Comparison of ENCODE assay signal across 28 cellular contexts in genomic region chr6:85747093-85747492, GRCh38.
DNase-seq lines count a peak whose midpoint lies in the region; ATAC-seq, FAIRE-seq and TF ChIP-seq lines count a peak whose summit lies in the region.
"Had no signal": no experiment of that assay in that cellular context is flagged by ENCODE, and none has a peak within 500 bp of the region (broad histone marks: within the 10 kb centered on the region; RNA-seq: fewer than 3 reads in every experiment).

No MANE protein-coding gene starts in this region.

- peak; percentile 14 for DNase-seq in AG04449 (ENCODE audit: low read depth, low spot score)
- DNase-seq in HS-5 (ENCODE audit: low read depth), result peak; percentile 18
- peak; percentile 24 for DNase-seq in astrocyte (ENCODE audit: low read depth)
- DNase-seq in fibroblast of the aortic adventitia (ENCODE audit: low read depth), result peak; percentile 80
- DNase-seq in SJCRH30, result no peak
- no peak for DNase-seq in NCI-H1694 (lab: John Stamatoyannopoulos, UW)
- no peak for DNase-seq in left ventricle myocardium inferior
- DNase-seq: 8988T; activated CD4-positive, alpha-beta T cell treated with anti-CD3 and anti-CD28 coated beads for 1 hour; activated CD8-positive, alpha-beta T cell treated with anti-CD3 and anti-CD28 coated beads, Interleukin-2, amount 10 ng/mL, durations not matched to agents 7 days and 5 days; activated effector memory CD4-positive, alpha-beta T cell treated with Interleukin-2 at 50 U/mL for 16 hours; activated naive CD8-positive, alpha-beta T cell treated with anti-CD3 and anti-CD28 coated beads for 36 hours; activated T-cell treated with anti-CD3 and anti-CD28 coated beads for 4 hours; DND-41; effector memory CD8-positive, alpha-beta T cell; NCI-H1436 treated with DMSO at 0.1 percent for 48 hours; NCI-H2171; NCI-H524 treated with DMSO at 0.1 percent for 48 hours had no signal

- intact Hi-C loops in left ventricle myocardium inferior (cut with micrococcal nuclease), result no loop called here

- CTCF ChIA-PET in AG04449 (lab: Yijun Ruan, JAX), result no interaction called here

- no peak overlapping the region for H2AFZ ChIP-seq in astrocyte (ENCODE audit: low read depth, low read length)
- H2AFZ ChIP-seq: GM23338 had no signal

- no peaks in the 10 kb centered on the region for H3K36me3 Mint-ChIP-seq in astrocyte (ENCODE audit: low read depth, unreplicated experiment)
- H3K36me3 Mint-ChIP-seq: activated naive CD8-positive, alpha-beta T cell treated with anti-CD3 and anti-CD28 coated beads for 36 hours; brain; type B pancreatic cell had no signal

- no peak for TF ChIP-seq CTCF in AG04449 (IDR thresholded peaks at IDR 0.05; ENCODE audit: insufficient read depth, low read length, missing control alignments)
- no peak for TF ChIP-seq CTCF in astrocyte (IDR thresholded peaks at IDR 0.05; ENCODE audit: insufficient read depth, low read depth, low read length)
- TF ChIP-seq CTCF in fibroblast of the aortic adventitia (IDR thresholded peaks at IDR 0.05; ENCODE audit: insufficient read depth, low read length), result no peak
- no peak for TF ChIP-seq CTCF in left ventricle myocardium inferior (IDR thresholded peaks at IDR 0.05; ENCODE audit: borderline replicate concordance)

- H3K4me2 ChIP-seq in astrocyte (ENCODE audit: low read length), result no peak overlapping the region
- H3K4me2 ChIP-seq: BLaER1, GM23338 had no signal

- H3K9ac ChIP-seq in astrocyte (ENCODE audit: low read length), result no peak overlapping the region
- H3K9ac ChIP-seq: BLaER1 had no signal

- H3K79me2 ChIP-seq in astrocyte (ENCODE audit: insufficient read depth, low read length), result no peaks in the 10 kb centered on the region

- no peak for ATAC-seq in GM18520 (IDR thresholded peaks at IDR 0.05; ENCODE audit: unreplicated experiment)
- ATAC-seq: activated CD8-positive, alpha-beta T cell treated with anti-CD3 and anti-CD28 coated beads, Interleukin-2, amount 10 ng/mL, durations not matched to agents 7 days and 5 days; effector memory CD8-positive, alpha-beta T cell; GM23338; K562 had no signal

- H3K4me3 ChIP-seq in AG04449 (ENCODE audit: low read depth, low read length) (no peak overlapping the region), astrocyte (ENCODE audit: insufficient read depth, low read depth, low read length) (no peak overlapping the region), fibroblast of the aortic adventitia (ENCODE audit: low read depth, low read length) (no peak overlapping the region), SJCRH30 (no peak overlapping the region), left ventricle myocardium inferior (no peak overlapping the region)
- H3K4me3 ChIP-seq: BLaER1, esophagus muscularis mucosa, GM23338, K562 had no signal

- H3K4me1 Mint-ChIP-seq in astrocyte (ENCODE audit: low read depth, unreplicated experiment), result no peaks in the 10 kb centered on the region
- H3K4me1 Mint-ChIP-seq: activated naive CD8-positive, alpha-beta T cell treated with anti-CD3 and anti-CD28 coated beads for 36 hours; brain; GM23338 had no signal

- H3K27ac Mint-ChIP-seq in astrocyte (ENCODE audit: unreplicated experiment), result no peak overlapping the region
- H3K27ac Mint-ChIP-seq: activated CD8-positive, alpha-beta T cell treated with anti-CD3 and anti-CD28 coated beads, Interleukin-2, amount 10 ng/mL, durations not matched to agents 7 days and 5 days; activated naive CD8-positive, alpha-beta T cell treated with anti-CD3 and anti-CD28 coated beads for 36 hours; brain; effector memory CD8-positive, alpha-beta T cell; GM23338; type B pancreatic cell had no signal

- no peaks in the 10 kb centered on the region for H3K27me3 Mint-ChIP-seq in astrocyte (ENCODE audit: low read depth, unreplicated experiment)
- H3K27me3 Mint-ChIP-seq: type B pancreatic cell had no signal

- no peaks in the 10 kb centered on the region for H3K36me3 ChIP-seq in astrocyte (ENCODE audit: insufficient read depth, low read length)
- no peaks in the 10 kb centered on the region for H3K36me3 ChIP-seq in SJCRH30
- no peaks in the 10 kb centered on the region for H3K36me3 ChIP-seq in left ventricle myocardium inferior
- H3K36me3 ChIP-seq: BLaER1, esophagus muscularis mucosa had no signal

- no peak for FAIRE-seq in astrocyte (lab: Jason Lieb, UNC)
- FAIRE-seq: GM19239, K562, RCC 7860, TTC549 had no signal

- no peaks in the 10 kb centered on the region for H3K9me3 ChIP-seq in astrocyte (ENCODE audit: insufficient read depth, low read depth, low read length)
- H3K9me3 ChIP-seq in SJCRH30 (replicated peaks), result no peaks in the 10 kb centered on the region
- H3K9me3 ChIP-seq in left ventricle myocardium inferior (replicated peaks), result peaks cover 4% of the 10 kb centered on the region
- H3K9me3 ChIP-seq: BLaER1, esophagus muscularis mucosa had no signal

- peaks cover 7% of the 10 kb centered on the region for H3K9me3 Mint-ChIP-seq in astrocyte (ENCODE audit: unreplicated experiment)
- H3K9me3 Mint-ChIP-seq: activated naive CD8-positive, alpha-beta T cell treated with anti-CD3 and anti-CD28 coated beads for 36 hours; type B pancreatic cell had no signal

- H3K4me1 ChIP-seq in astrocyte (ENCODE audit: insufficient read depth, low read length) (no peaks in the 10 kb centered on the region), SJCRH30 (no peaks in the 10 kb centered on the region; the same call in 1 of the 2 replicates), left ventricle myocardium inferior (no peaks in the 10 kb centered on the region)
- H3K4me1 ChIP-seq: BLaER1, esophagus muscularis mucosa had no signal

- H3K27me3 ChIP-seq in astrocyte (ENCODE audit: insufficient read depth, low read length) (no peaks in the 10 kb centered on the region), SJCRH30 (no peaks in the 10 kb centered on the region), left ventricle myocardium inferior (ENCODE audit: low read depth) (peaks cover 6% of the 10 kb centered on the region)
- H3K27me3 ChIP-seq: BLaER1, esophagus muscularis mucosa had no signal

- H3K4me3 Mint-ChIP-seq in astrocyte (ENCODE audit: unreplicated experiment), result no peak overlapping the region
- H3K4me3 Mint-ChIP-seq: activated CD8-positive, alpha-beta T cell treated with anti-CD3 and anti-CD28 coated beads, Interleukin-2, amount 10 ng/mL, durations not matched to agents 7 days and 5 days; activated naive CD8-positive, alpha-beta T cell treated with anti-CD3 and anti-CD28 coated beads for 36 hours; brain; effector memory CD8-positive, alpha-beta T cell; GM23338; type B pancreatic cell had no signal

- no peaks in the 10 kb centered on the region for H4K20me1 ChIP-seq in astrocyte (ENCODE audit: insufficient read depth, low read length)
- H4K20me1 ChIP-seq: BLaER1 had no signal

- H3K27ac ChIP-seq in astrocyte (ENCODE audit: low read depth, low read length) (no peak overlapping the region), SJCRH30 (no peak overlapping the region), left ventricle myocardium inferior (replicated peaks) (no peak overlapping the region)
- H3K27ac ChIP-seq: BLaER1, esophagus muscularis mucosa had no signal

- POLR2A ChIA-PET in AG04449 (lab: Yijun Ruan, JAX), result interaction anchor here (2.3 kb wide), 1 partner anchor 69 kb away, joined by 14 read pairs; no protein-coding TSS in a partner anchor

Comparison
In these comparisons a context has a peak if more than half of its experiments do, and no peak if none do; other contexts are left out.
1. DNase-seq: peak in AG04449 (single experiment), HS-5 (single experiment), astrocyte (single experiment) and fibroblast of the aortic adventitia (single experiment); none in SJCRH30 (0 of 2), NCI-H1694 (single experiment) and left ventricle myocardium inferior (single experiment).